Comparison of ENCODE assay signal across 1 cellular context in genomic region chr17:16217002-16217635, GRCh38.
A peak's percentile ranks its signal among the peaks of the same experiment; 100 is the strongest.
TF ChIP-seq lines count a peak whose summit lies in the region.

Gene PIGL, plus strand, starts transcription at chr17:16217210. Its CDS starts 17 bp downstream, at chr17:16217227.

TF ChIP-seq in K562, 482 proteins besides CTCF, POLR2A, EP300 and RAD21 (continued from another document and continues in another):
- TF ChIP-seq, protein P1, sequence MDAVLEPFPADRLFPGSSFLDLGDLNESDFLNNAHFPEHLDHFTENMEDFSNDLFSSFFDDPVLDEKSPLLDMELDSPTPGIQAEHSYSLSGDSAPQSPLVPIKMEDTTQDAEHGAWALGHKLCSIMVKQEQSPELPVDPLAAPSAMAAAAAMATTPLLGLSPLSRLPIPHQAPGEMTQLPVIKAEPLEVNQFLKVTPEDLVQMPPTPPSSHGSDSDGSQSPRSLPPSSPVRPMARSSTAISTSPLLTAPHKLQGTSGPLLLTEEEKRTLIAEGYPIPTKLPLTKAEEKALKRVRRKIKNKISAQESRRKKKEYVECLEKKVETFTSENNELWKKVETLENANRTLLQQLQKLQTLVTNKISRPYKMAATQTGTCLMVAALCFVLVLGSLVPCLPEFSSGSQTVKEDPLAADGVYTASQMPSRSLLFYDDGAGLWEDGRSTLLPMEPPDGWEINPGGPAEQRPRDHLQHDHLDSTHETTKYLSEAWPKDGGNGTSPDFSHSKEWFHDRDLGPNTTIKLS (IDR thresholded peaks at IDR 0.05; ENCODE audit: borderline replicate concordance, low read depth), result peak; percentile 56; the same call in 1 of the 2 replicates
- TF ChIP-seq BRD9 (IDR thresholded peaks at IDR 0.05; ENCODE audit: low read depth, partially characterized antibody), result peak; percentile 67
- no peak for TF ChIP-seq TRIM28 (IDR thresholded peaks at IDR 0.05)
- TF ChIP-seq, protein P2, sequence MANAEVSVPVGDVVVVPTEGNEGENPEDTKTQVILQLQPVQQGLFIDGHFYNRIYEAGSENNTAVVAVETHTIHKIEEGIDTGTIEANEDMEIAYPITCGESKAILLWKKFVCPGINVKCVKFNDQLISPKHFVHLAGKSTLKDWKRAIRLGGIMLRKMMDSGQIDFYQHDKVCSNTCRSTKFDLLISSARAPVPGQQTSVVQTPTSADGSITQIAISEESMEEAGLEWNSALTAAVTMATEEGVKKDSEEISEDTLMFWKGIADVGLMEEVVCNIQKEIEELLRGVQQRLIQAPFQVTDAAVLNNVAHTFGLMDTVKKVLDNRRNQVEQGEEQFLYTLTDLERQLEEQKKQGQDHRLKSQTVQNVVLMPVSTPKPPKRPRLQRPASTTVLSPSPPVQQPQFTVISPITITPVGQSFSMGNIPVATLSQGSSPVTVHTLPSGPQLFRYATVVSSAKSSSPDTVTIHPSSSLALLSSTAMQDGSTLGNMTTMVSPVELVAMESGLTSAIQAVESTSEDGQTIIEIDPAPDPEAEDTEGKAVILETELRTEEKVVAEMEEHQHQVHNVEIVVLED (CRISPR knock-in tag; IDR thresholded peaks at IDR 0.05), result 0 out of 2 replicates have a peak, but pooled peaks have one; percentile 31
- peak; percentile 85; the same call in 1 of the 2 replicates for TF ChIP-seq DIDO1 (tag; IDR thresholded peaks at IDR 0.05; ENCODE audit: low read depth)
- TF ChIP-seq POLR2B (IDR thresholded peaks at IDR 0.05; ENCODE audit: low read depth, partially characterized antibody), result peak; percentile 91
- no peak for TF ChIP-seq ZNF507 (tag; conservative IDR thresholded peaks at IDR 0.05)
- peak; percentile 89 for TF ChIP-seq POLR2G (IDR thresholded peaks at IDR 0.05; ENCODE audit: low read depth, low read length)
- TF ChIP-seq STAT5B (CRISPR knock-in tag; IDR thresholded peaks at IDR 0.05), result no peak
- peak; percentile 53; the same call in 1 of the 2 replicates for TF ChIP-seq ZNF24 (IDR thresholded peaks at IDR 0.05)
- peak; percentile 78 for TF ChIP-seq RNF2 (IDR thresholded peaks at IDR 0.05)
- TF ChIP-seq MAFK (IDR thresholded peaks at IDR 0.05; ENCODE audit: low read length), result 0 out of 2 replicates have a peak, but pooled peaks have one; percentile 3
- peak; percentile 62 for TF ChIP-seq ARID4B (CRISPR knock-in tag; IDR thresholded peaks at IDR 0.05)
- TF ChIP-seq MTA2 (IDR thresholded peaks at IDR 0.05; ENCODE audit: low read depth), result no peak
- peak; percentile 93 for TF ChIP-seq SUPT5H (IDR thresholded peaks at IDR 0.05)
- TF ChIP-seq, protein P3, sequence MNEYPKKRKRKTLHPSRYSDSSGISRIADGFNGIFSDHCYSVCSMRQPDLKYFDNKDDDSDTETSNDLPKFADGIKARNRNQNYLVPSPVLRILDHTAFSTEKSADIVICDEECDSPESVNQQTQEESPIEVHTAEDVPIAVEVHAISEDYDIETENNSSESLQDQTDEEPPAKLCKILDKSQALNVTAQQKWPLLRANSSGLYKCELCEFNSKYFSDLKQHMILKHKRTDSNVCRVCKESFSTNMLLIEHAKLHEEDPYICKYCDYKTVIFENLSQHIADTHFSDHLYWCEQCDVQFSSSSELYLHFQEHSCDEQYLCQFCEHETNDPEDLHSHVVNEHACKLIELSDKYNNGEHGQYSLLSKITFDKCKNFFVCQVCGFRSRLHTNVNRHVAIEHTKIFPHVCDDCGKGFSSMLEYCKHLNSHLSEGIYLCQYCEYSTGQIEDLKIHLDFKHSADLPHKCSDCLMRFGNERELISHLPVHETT (CRISPR knock-in tag; conservative IDR thresholded peaks at IDR 0.05 in 1 of 2, IDR thresholded peaks at IDR 0.05 in 1 of 2), result peak in 1 of 2 experiments; percentile 70; a peak in 2 of 4 replicates
- TF ChIP-seq KAT2B (IDR thresholded peaks at IDR 0.05; ENCODE audit: low read depth, low read length), result no peak
- TF ChIP-seq FOXP1 (CRISPR knock-in tag; IDR thresholded peaks at IDR 0.05), result 0 out of 2 replicates have a peak, but pooled peaks have one; percentile 48
- peak; percentile 97 for TF ChIP-seq ETV1 (tag; conservative IDR thresholded peaks at IDR 0.05; ENCODE audit: low read depth)
- no peak for TF ChIP-seq HMGN3 (IDR thresholded peaks at IDR 0.05; ENCODE audit: borderline replicate concordance, extremely low read depth, insufficient read length, low read depth, low read length)
- TF ChIP-seq ZHX1 (conservative IDR thresholded peaks at IDR 0.05; ENCODE audit: low read length), result no peak
- peak in 1 of 2 experiments; percentile 52; a peak in 1 of 3 replicates for TF ChIP-seq CBX3 (IDR thresholded peaks at IDR 0.05; ENCODE audit: borderline replicate concordance in 1 of 2, low read length in 2 of 2)
- TF ChIP-seq TAF1 (IDR thresholded peaks at IDR 0.05; ENCODE audit: control insufficient read depth, extremely low read depth, insufficient read depth, low read length, severe bottlenecking), result peak; percentile 97
- TF ChIP-seq GTF2A2 (tag; IDR thresholded peaks at IDR 0.05), result peak; percentile 58; the same call in 1 of the 2 replicates
- TF ChIP-seq ZNF695 (CRISPR knock-in tag; IDR thresholded peaks at IDR 0.05), result no peak
- peak; percentile 65; the same call in 1 of the 2 replicates for TF ChIP-seq HDAC2 (IDR thresholded peaks at IDR 0.05)
- TF ChIP-seq ZNF76 (CRISPR knock-in tag; IDR thresholded peaks at IDR 0.05; ENCODE audit: borderline replicate concordance), result no peak
- peak; percentile 35; the same call in 1 of the 2 replicates for TF ChIP-seq VEZF1 (CRISPR knock-in tag; IDR thresholded peaks at IDR 0.05)
- TF ChIP-seq, protein P4, sequence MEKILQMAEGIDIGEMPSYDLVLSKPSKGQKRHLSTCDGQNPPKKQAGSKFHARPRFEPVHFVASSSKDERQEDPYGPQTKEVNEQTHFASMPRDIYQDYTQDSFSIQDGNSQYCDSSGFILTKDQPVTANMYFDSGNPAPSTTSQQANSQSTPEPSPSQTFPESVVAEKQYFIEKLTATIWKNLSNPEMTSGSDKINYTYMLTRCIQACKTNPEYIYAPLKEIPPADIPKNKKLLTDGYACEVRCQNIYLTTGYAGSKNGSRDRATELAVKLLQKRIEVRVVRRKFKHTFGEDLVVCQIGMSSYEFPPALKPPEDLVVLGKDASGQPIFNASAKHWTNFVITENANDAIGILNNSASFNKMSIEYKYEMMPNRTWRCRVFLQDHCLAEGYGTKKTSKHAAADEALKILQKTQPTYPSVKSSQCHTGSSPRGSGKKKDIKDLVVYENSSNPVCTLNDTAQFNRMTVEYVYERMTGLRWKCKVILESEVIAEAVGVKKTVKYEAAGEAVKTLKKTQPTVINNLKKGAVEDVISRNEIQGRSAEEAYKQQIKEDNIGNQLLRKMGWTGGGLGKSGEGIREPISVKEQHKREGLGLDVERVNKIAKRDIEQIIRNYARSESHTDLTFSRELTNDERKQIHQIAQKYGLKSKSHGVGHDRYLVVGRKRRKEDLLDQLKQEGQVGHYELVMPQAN (IDR thresholded peaks at IDR 0.05; ENCODE audit: borderline replicate concordance), result peak; percentile 71; the same call in 1 of the 2 replicates
- peak; percentile 42 for TF ChIP-seq TEAD4 (IDR thresholded peaks at IDR 0.05; ENCODE audit: low read length)
- TF ChIP-seq TEAD4 (CRISPR knock-in tag; IDR thresholded peaks at IDR 0.05; ENCODE audit: borderline replicate concordance), result no peak
- no peak for TF ChIP-seq CCAR2 (IDR thresholded peaks at IDR 0.05; ENCODE audit: low read depth, low read length)
- no peak for TF ChIP-seq KLF1 (tag; IDR thresholded peaks at IDR 0.05)
- peak in 1 of 2 experiments; percentile 77; a peak in 2 of 4 replicates for TF ChIP-seq MNT (conservative IDR thresholded peaks at IDR 0.05)
- no peak for TF ChIP-seq SMAD4 (CRISPR knock-in tag; conservative IDR thresholded peaks at IDR 0.05)
- TF ChIP-seq, protein P5, sequence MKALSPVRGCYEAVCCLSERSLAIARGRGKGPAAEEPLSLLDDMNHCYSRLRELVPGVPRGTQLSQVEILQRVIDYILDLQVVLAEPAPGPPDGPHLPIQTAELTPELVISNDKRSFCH (CRISPR knock-in tag; IDR thresholded peaks at IDR 0.05), result no peak
- TF ChIP-seq, protein P5 (tag; IDR thresholded peaks at IDR 0.05), result peak; percentile 88
- TF ChIP-seq ZNF586 (CRISPR knock-in tag; conservative IDR thresholded peaks at IDR 0.05), result no peak
- 0 out of 2 replicates have a peak, but pooled peaks have one; percentile 52 for TF ChIP-seq PATZ1 (CRISPR knock-in tag; IDR thresholded peaks at IDR 0.05; ENCODE audit: borderline replicate concordance)
- peak; percentile 55; the same call in 1 of the 2 replicates for TF ChIP-seq L3MBTL2 (IDR thresholded peaks at IDR 0.05)
- TF ChIP-seq ZNF175 (CRISPR knock-in tag; IDR thresholded peaks at IDR 0.05; ENCODE audit: low read depth), result peak; percentile 39; the same call in 1 of the 2 replicates
- TF ChIP-seq MEF2A (IDR thresholded peaks at IDR 0.05; ENCODE audit: control insufficient read depth, low read depth, low read length), result no peak
